ENCODE assay signal across 12 cellular contexts in the genomic region with DNA sequence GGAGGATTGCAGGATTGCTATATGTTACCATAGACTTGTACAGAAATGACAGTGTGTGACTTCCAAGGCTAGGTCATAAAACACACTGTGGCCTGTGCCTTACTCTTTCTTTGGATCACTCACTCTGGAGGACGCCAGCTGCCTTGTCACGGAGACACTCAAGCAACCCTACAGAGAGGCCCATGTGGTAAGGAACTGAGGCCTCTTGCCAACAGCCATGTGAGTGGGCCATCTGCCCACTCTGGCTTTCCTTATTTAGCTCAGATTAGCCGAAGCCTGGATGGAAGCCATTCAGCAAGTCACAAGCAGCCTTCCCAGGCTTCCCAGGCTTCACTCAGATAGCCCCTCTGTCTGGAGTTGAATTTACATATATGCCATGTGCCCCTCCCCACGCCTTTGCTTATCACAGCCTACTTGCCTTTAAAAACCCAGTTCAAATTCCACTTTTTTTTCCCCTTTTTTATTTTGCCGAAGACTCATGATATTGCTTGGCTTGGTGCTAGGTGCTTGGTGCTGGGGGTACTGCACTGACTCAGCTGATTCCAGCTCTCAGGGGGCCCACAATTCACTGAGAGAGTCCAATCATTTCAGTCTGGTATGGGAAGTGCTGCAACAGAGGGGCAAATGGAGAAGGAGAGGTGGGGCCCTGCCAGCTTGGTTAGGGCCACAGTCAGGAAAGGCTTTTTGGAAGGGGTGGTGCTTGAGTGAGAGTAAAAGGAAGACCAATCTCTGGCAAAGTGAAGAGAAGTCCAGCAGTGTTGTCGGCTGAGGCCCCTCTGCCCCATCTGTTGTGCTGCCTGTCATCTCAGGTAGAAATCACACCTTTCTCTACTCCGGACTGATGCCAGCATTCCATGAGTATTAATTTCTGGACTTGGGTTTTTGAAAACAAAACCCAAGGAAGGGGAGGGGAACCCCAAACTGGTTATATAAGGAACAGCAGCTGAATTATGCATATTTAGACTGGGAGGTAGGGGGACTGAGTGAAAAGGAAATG. TPM values are rescaled to one million over a fixed set of nuclear protein-coding genes. Genes with fewer than 3 reads are reported as not detected.
DNase-seq lines count a peak whose midpoint lies in the region; ATAC-seq and TF ChIP-seq lines count a peak whose summit lies in the region.
"Had no signal": no experiment of that assay in that cellular context is flagged by ENCODE, and none has a peak within 500 bp of the region (broad histone marks: within the 10 kb centered on the region; RNA-seq: fewer than 3 reads in every experiment).

No MANE protein-coding gene starts in this region.

- H3K36me3 Mint-ChIP-seq in endothelial cell (ENCODE audit: low read depth, unreplicated experiment), result peaks cover 14% of the 10 kb centered on the region

- no peak overlapping the region for H3K27ac Mint-ChIP-seq in endothelial cell (ENCODE audit: unreplicated experiment)
- H3K27ac Mint-ChIP-seq: activated T-cell treated with anti-CD3 and anti-CD28 coated beads, Interleukin-2, amount 50 U/mL, for 72 hours; stimulated activated naive CD8-positive, alpha-beta T cell treated with anti-CD3 and anti-CD28 coated beads, Interleukin-15, Interleukin-2, amounts not matched to agents 100 ng/mL and 50 ng/mL, for 24 hours had no signal

- peak; percentile 90 for DNase-seq in AG20443 (ENCODE audit: low spot score)
- DNase-seq in NCI-H69 (lab: John Stamatoyannopoulos, UW), result peak; percentile 76
- peak; percentile 95 for DNase-seq in fibroblast of pulmonary artery (ENCODE audit: low read depth)
- no peak for DNase-seq in omental fat pad (ENCODE audit: low spot score)
- no peak for DNase-seq in activated T-cell treated with anti-CD3 and anti-CD28 coated beads for 4 hours
- DNase-seq in endothelial cell (ENCODE audit: low spot score), result no peak
- no peak for DNase-seq in effector CD8-positive, alpha-beta T cell (lab: John Stamatoyannopoulos, UW)
- DNase-seq: activated T-cell treated with anti-CD3 and anti-CD28 coated beads, Interleukin-2, amount 50 U/mL, for 72 hours; EL; NCI-H526 treated with DMSO at 0.1 percent for 48 hours had no signal

- H3K9me3 Mint-ChIP-seq in endothelial cell (ENCODE audit: unreplicated experiment), result no peaks in the 10 kb centered on the region
- H3K9me3 Mint-ChIP-seq: activated T-cell treated with anti-CD3 and anti-CD28 coated beads, Interleukin-2, amount 50 U/mL, for 72 hours; stimulated activated naive CD8-positive, alpha-beta T cell treated with anti-CD3 and anti-CD28 coated beads, Interleukin-15, Interleukin-2, amounts not matched to agents 100 ng/mL and 50 ng/mL, for 24 hours had no signal

- H3K4me1 Mint-ChIP-seq in endothelial cell (ENCODE audit: unreplicated experiment), result peaks cover 18% of the 10 kb centered on the region

- no peak overlapping the region for H3K4me3 Mint-ChIP-seq in endothelial cell (ENCODE audit: unreplicated experiment)
- H3K4me3 Mint-ChIP-seq: activated T-cell treated with anti-CD3 and anti-CD28 coated beads, Interleukin-2, amount 50 U/mL, for 72 hours; stimulated activated naive CD8-positive, alpha-beta T cell treated with anti-CD3 and anti-CD28 coated beads, Interleukin-15, Interleukin-2, amounts not matched to agents 100 ng/mL and 50 ng/mL, for 24 hours had no signal

- H3K4me3 ChIP-seq in fibroblast of pulmonary artery (replicated peaks; ENCODE audit: low read depth, low read length), result no peak overlapping the region

- peak; percentile 76 for ATAC-seq in omental fat pad (ENCODE audit: low FRiP score)
- no peak for ATAC-seq in HG03354 (IDR thresholded peaks at IDR 0.05; ENCODE audit: poor library complexity, severe bottlenecking, unreplicated experiment)

- TF ChIP-seq CTCF in fibroblast of pulmonary artery (IDR thresholded peaks at IDR 0.05; ENCODE audit: low read length, missing control alignments) (no peak), omental fat pad (IDR thresholded peaks at IDR 0.05) (no peak), endothelial cell (IDR thresholded peaks at IDR 0.05; ENCODE audit: unreplicated experiment) (no peak)

- H3K27me3 Mint-ChIP-seq in endothelial cell (ENCODE audit: unreplicated experiment), result no peaks in the 10 kb centered on the region

RNA-seq across cellular contexts. Expression of gene P4HA3, which starts 14.5 kb away (rescaled TPM):
- total RNA-seq in omental fat pad (1 to 10 TPM in 2 of 4 donors, under 1 TPM in 2; 0.50 to 4.4 (median 1.6) TPM), endothelial cell (ENCODE audit: unreplicated experiment) (0.64 TPM)
- total RNA-seq: activated T-cell treated with anti-CD3 and anti-CD28 coated beads, Interleukin-2, amount 50 U/mL, for 72 hours had no signal

Comparison
In these comparisons a context has a peak if more than half of its experiments do, and no peak if none do; other contexts are left out.
1. DNase-seq: peak in AG20443 (single experiment), NCI-H69 (single experiment) and fibroblast of pulmonary artery (single experiment); none in omental fat pad (single experiment), activated T-cell treated with anti-CD3 and anti-CD28 coated beads for 4 hours (single experiment), endothelial cell (single experiment) and effector CD8-positive, alpha-beta T cell (single experiment).